8 cellular contexts compared by ENCODE assay signal in the genomic region with DNA sequence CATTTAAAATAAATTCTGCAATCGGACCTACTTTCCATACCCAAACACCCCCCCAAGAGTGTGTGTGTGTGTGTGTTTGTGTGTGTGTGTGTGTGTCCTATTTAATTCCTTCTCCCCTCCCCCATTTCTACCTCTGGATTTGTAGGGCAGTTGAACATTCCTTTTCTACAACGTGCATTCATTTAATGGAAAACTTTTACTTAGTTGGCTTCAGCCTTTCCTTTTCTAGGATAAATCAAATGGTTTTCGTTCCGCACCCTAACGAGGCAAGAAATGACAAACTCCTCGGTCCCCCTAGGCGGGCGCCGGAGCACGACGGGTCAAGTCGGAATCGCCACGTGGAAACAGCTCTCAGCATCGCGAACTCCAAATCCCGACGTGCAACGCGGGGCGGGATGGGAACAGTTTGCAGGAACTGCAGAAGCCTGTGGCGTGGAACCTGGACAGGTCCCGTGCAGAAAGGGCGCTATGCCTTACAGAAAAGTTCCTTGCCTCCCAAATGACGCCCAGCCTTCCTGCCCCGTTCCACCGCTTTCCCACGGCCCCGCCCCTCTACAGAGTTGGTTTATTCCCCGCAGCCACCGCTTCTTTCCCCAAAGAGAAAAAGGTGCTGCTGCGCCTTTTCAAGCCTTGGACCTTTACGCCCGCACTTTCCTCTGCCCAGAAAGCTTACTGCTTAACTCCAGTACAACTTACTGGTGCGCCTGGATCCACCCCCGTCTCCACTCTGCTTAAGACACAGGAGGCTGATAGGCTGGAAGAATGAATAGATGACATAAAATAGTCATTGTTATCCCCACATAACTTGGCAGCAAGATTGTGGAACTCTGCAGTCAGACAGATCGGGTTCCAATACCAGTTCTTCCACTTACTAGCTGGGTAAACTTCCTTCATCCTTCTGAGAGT. TPM values are rescaled to one million over a fixed set of nuclear protein-coding genes. Genes with fewer than 3 reads are reported as not detected.
DNase-seq lines count a peak whose midpoint lies in the region; ATAC-seq and TF ChIP-seq lines count a peak whose summit lies in the region.

No MANE protein-coding gene starts in this region.

- peaks cover 6% of the 10 kb centered on the region; the same call in 1 of the 2 replicates for H3K4me1 ChIP-seq in HEK293 (ENCODE audit: control insufficient read depth, insufficient read depth, low read length)

- CTCF ChIA-PET in HEK293 (lab: Yijun Ruan, JAX) (interaction anchor here (0.9 to 1.3 kb wide), 4 partner anchors 10 to 238 kb away, joined by 3 to 4 read pairs (median 3); no protein-coding TSS in a partner anchor), WTC11 (lab: Charles Lee) (interaction anchor here (0.8 to 2.8 kb wide), 11 partner anchors 14 to 249 kb away, joined by 3 to 12 read pairs (median 4); a partner anchor contains a TSS)

- H3K9me3 Mint-ChIP-seq in WTC11 = no peaks in the 10 kb centered on the region

- ATAC-seq in WTC11 = peak; percentile 60
- no peak for ATAC-seq in HG03097 (IDR thresholded peaks at IDR 0.05; ENCODE audit: low FRiP score, unreplicated experiment)

- TF ChIP-seq CTCF in HEK293 (tag by site-specific recombination; IDR thresholded peaks at IDR 0.05) = no peak; the same call in 1 of the 2 replicates
- TF ChIP-seq CTCF in WTC11 (IDR thresholded peaks at IDR 0.05) = no peak
- TF ChIP-seq CTCF in coronary artery (IDR thresholded peaks at IDR 0.05) = no peak

- POLR2A ChIA-PET in HEK293 (lab: Yijun Ruan, JAX) (interaction anchor here (0.6 to 2.7 kb wide), 7 partner anchors 19 to 116 kb away, joined by 3 to 11 read pairs (median 6); a partner anchor contains a TSS), WTC11 (lab: Charles Lee) (interaction anchor here (1.4 kb wide), 1 partner anchor 26 kb away, joined by 3 read pairs; no protein-coding TSS in a partner anchor)

- H3K27me3 Mint-ChIP-seq in WTC11 (ENCODE audit: low read depth) = no peaks in the 10 kb centered on the region

- H3K27ac Mint-ChIP-seq in WTC11 = peak overlapping the region; percentile 89

- no peaks in the 10 kb centered on the region for H3K9me3 ChIP-seq in HEK293 (ENCODE audit: control insufficient read depth, insufficient read depth, low read depth, low read length)

- DNase-seq in DMS 273 treated with DMSO at 0.1 percent for 48 hours (lab: John Stamatoyannopoulos, UW) = peak; percentile 90
- DNase-seq in NCI-H2196 treated with DMSO at 0.1 percent for 48 hours (lab: John Stamatoyannopoulos, UW; ENCODE audit: unreplicated experiment) = peak; percentile 92
- DNase-seq in WTC11 (ENCODE audit: low spot score) = peak; percentile 83
- peak; percentile 89 for DNase-seq in coronary artery (ENCODE audit: low spot score)
- peak; percentile 82 for DNase-seq in kidney tubule cell (ENCODE audit: low spot score)
- peak; percentile 58 for DNase-seq in stimulated activated CD4-positive, alpha-beta T cell treated with anti-CD3 and anti-CD28 coated beads, Interleukin-12 subunit alpha, Interleukin-12 subunit beta, amount 100 ng/mL, for 4 hours

- peaks cover 0 to 18% of the 10 kb centered on the region in 2 experiments; a peak in 2 of 3 replicates for H3K36me3 ChIP-seq in HEK293 (ENCODE audit: control insufficient read depth in 2 of 2, insufficient read depth in 1 of 2, low read length in 2 of 2)

- 0 out of 2 replicates have a peak, but pooled peaks cover 3% of the 10 kb centered on the region for H3K36me3 Mint-ChIP-seq in WTC11

- H3K4me1 Mint-ChIP-seq in WTC11 = peaks cover 20% of the 10 kb centered on the region

- peak overlapping the region; percentile 94 for H3K4me3 Mint-ChIP-seq in WTC11

- H3K4me3 ChIP-seq in HEK293 (ENCODE audit: low read depth, low read length) (peak overlapping the region; percentile 89), coronary artery (peak overlapping the region; percentile 81)

- H3K27ac ChIP-seq in HEK293 (ENCODE audit: extremely low read depth, low read depth, low read length) (peak overlapping the region; percentile 47; the same call in 1 of the 2 replicates), coronary artery (peak overlapping the region; percentile 77 to 95)

TF ChIP-seq in HEK293, 187 proteins besides CTCF, POLR2A, EP300 and RAD21 (continues in another document):
- no peak for TF ChIP-seq ZNF837 (tag by site-specific recombination; IDR thresholded peaks at IDR 0.05)
- TF ChIP-seq, protein P1, sequence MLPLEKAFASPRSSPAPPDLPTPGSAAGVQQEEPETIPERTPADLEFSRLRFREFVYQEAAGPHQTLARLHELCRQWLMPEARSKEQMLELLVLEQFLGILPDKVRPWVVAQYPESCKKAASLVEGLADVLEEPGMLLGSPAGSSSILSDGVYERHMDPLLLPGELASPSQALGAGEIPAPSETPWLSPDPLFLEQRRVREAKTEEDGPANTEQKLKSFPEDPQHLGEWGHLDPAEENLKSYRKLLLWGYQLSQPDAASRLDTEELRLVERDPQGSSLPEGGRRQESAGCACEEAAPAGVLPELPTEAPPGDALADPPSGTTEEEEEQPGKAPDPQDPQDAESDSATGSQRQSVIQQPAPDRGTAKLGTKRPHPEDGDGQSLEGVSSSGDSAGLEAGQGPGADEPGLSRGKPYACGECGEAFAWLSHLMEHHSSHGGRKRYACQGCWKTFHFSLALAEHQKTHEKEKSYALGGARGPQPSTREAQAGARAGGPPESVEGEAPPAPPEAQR (tag by site-specific recombination; IDR thresholded peaks at IDR 0.05) = no peak
- TF ChIP-seq ZBTB7A (tag by site-specific recombination; IDR thresholded peaks at IDR 0.05; ENCODE audit: low read depth) = no peak
- TF ChIP-seq BCL11B (tag by site-specific recombination; IDR thresholded peaks at IDR 0.05; ENCODE audit: low read depth) = 0 out of 2 replicates have a peak, but pooled peaks have one; percentile 15
- TF ChIP-seq ZNF658 (tag by site-specific recombination; IDR thresholded peaks at IDR 0.05) = no peak
- no peak for TF ChIP-seq HOXA7 (CRISPR knock-in tag; IDR thresholded peaks at IDR 0.05; ENCODE audit: borderline replicate concordance)
- peak; percentile 92; the same call in 1 of the 2 replicates for TF ChIP-seq ZNF561 (tag by site-specific recombination; IDR thresholded peaks at IDR 0.05; ENCODE audit: borderline replicate concordance)
- TF ChIP-seq ZNF211 (tag by site-specific recombination; IDR thresholded peaks at IDR 0.05; ENCODE audit: low read depth) = no peak
- TF ChIP-seq ZSCAN30 (tag by site-specific recombination; IDR thresholded peaks at IDR 0.05) = 0 out of 2 replicates have a peak, but pooled peaks have one; percentile 5
- no peak for TF ChIP-seq ZNF23 (tag by site-specific recombination; IDR thresholded peaks at IDR 0.05; ENCODE audit: borderline replicate concordance)
- TF ChIP-seq GLI2 (tag by site-specific recombination; IDR thresholded peaks at IDR 0.05; ENCODE audit: borderline replicate concordance, low read depth) = no peak
- no peak for TF ChIP-seq ZNF571 (tag by site-specific recombination; IDR thresholded peaks at IDR 0.05)
- TF ChIP-seq ZNF623 (tag by site-specific recombination; IDR thresholded peaks at IDR 0.05) = no peak

TF ChIP-seq in WTC11, 78 proteins besides CTCF, POLR2A, EP300 and RAD21 (continues in another document):
- TF ChIP-seq GTF2I (CRISPR knock-in tag; conservative IDR thresholded peaks at IDR 0.05) (no peak), JUN (CRISPR knock-in tag; IDR thresholded peaks at IDR 0.05) (no peak), ESRRA (CRISPR knock-in tag; IDR thresholded peaks at IDR 0.05; ENCODE audit: borderline replicate concordance) (no peak), NR1H2 (CRISPR knock-in tag; IDR thresholded peaks at IDR 0.05) (no peak), MYBL2 (CRISPR knock-in tag; IDR thresholded peaks at IDR 0.05) (no peak), TP53 (CRISPR knock-in tag; IDR thresholded peaks at IDR 0.05) (no peak), JAZF1 (CRISPR knock-in tag; IDR thresholded peaks at IDR 0.05) (no peak), GRHL2 (CRISPR knock-in tag; IDR thresholded peaks at IDR 0.05; ENCODE audit: insufficient replicate concordance, severe bottlenecking) (no peak), ETV6 (CRISPR knock-in tag; IDR thresholded peaks at IDR 0.05) (peak; percentile 82)
- TF ChIP-seq, protein P2, sequence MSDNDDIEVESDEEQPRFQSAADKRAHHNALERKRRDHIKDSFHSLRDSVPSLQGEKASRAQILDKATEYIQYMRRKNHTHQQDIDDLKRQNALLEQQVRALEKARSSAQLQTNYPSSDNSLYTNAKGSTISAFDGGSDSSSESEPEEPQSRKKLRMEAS (CRISPR knock-in tag; IDR thresholded peaks at IDR 0.05) = peak; percentile 98
- TF ChIP-seq, protein P3, sequence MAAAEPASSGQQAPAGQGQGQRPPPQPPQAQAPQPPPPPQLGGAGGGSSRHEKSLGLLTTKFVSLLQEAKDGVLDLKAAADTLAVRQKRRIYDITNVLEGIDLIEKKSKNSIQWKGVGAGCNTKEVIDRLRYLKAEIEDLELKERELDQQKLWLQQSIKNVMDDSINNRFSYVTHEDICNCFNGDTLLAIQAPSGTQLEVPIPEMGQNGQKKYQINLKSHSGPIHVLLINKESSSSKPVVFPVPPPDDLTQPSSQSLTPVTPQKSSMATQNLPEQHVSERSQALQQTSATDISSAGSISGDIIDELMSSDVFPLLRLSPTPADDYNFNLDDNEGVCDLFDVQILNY (CRISPR knock-in tag; IDR thresholded peaks at IDR 0.05) = 0 out of 2 replicates have a peak, but pooled peaks have one; percentile 29
- TF ChIP-seq, protein P4, sequence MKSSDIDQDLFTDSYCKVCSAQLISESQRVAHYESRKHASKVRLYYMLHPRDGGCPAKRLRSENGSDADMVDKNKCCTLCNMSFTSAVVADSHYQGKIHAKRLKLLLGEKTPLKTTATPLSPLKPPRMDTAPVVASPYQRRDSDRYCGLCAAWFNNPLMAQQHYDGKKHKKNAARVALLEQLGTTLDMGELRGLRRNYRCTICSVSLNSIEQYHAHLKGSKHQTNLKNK (CRISPR knock-in tag; IDR thresholded peaks at IDR 0.05) = no peak
- TF ChIP-seq, protein P5, sequence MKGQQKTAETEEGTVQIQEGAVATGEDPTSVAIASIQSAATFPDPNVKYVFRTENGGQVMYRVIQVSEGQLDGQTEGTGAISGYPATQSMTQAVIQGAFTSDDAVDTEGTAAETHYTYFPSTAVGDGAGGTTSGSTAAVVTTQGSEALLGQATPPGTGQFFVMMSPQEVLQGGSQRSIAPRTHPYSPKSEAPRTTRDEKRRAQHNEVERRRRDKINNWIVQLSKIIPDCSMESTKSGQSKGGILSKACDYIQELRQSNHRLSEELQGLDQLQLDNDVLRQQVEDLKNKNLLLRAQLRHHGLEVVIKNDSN (CRISPR knock-in tag; IDR thresholded peaks at IDR 0.05) = peak; percentile 74

RNA-seq across cellular contexts. Expression of a gene that starts 1.1 kb away (rescaled TPM):
- 36.6 to 42.3 TPM (median 38.0 TPM) in 3 replicates for total RNA-seq in WTC11 (2021)

RNA-seq across cellular contexts. Expression of a gene that starts 21.1 kb away (rescaled TPM):
- 64.5 to 76.2 TPM (median 66.5 TPM) in 3 replicates for total RNA-seq in WTC11 (2021)

RNA-seq across cellular contexts. Expression of a gene that starts 37.2 kb away (rescaled TPM):
- not detected in 3 replicates for total RNA-seq in WTC11 (2021)

RNA-seq across cellular contexts. Expression of a gene that starts 40.6 kb away (rescaled TPM):
- 370 to 399 TPM (median 383 TPM) in 3 replicates for total RNA-seq in WTC11 (2021)

RNA-seq across cellular contexts. Expression of a gene that starts 51.9 kb away (rescaled TPM):
- total RNA-seq in WTC11 (2021) = 49.7 to 63.6 TPM (median 50.0 TPM) in 3 replicates
